ENCODE assay signal across 1 cellular context in the genomic region with DNA sequence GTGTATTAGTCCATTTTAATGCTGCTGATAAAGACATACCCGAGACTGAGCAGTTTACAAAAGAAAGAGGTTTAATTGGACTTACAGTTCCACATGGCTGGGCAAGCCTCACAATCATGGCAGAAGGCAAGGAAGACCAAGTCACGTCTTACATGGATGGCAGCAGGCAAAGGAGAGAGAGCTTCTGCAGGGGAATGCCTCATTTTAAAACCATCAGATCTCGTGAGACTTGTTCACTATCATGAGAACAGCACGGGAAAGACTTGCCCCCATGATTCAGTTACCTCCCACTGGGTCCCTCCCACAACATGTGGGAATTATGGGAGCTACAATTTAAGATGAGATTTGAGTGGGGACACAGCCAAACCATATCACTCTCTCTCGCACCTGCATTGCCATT. TPM values are rescaled to one million over a fixed set of nuclear protein-coding genes. Genes with fewer than 3 reads are reported as not detected.
"Had no signal": no experiment of that assay in that cellular context is flagged by ENCODE, and none has a peak within 500 bp of the region (broad histone marks: within the 10 kb centered on the region; RNA-seq: fewer than 3 reads in every experiment).

No MANE protein-coding gene starts in this region.

RNA-seq across cellular contexts. Expression of a gene that starts 55.3 kb away (rescaled TPM):
- polyA plus RNA-seq: IgD-negative memory B cell had no signal
